ENCODE assay signal across 14 cellular contexts in genomic region chr7:966291-967069, GRCh38. TPM values are rescaled to one million over a fixed set of nuclear protein-coding genes. Genes with fewer than 3 reads are reported as not detected.
A peak's percentile ranks its signal among the peaks of the same experiment; 100 is the strongest.
DNase-seq lines count a peak whose midpoint lies in the region; ATAC-seq, FAIRE-seq and TF ChIP-seq lines count a peak whose summit lies in the region.
"Had no signal": no experiment of that assay in that cellular context is flagged by ENCODE, and none has a peak within 500 bp of the region (broad histone marks: within the 10 kb centered on the region; RNA-seq: fewer than 3 reads in every experiment).

No MANE protein-coding gene starts in this region.

- dilution Hi-C loops in mammary epithelial cell (cut with HindIII; ENCODE audit: low sequenced_read_pairs) = no loop called here

- TF ChIP-seq CTCF in mammary epithelial cell (conservative IDR thresholded peaks at IDR 0.05 in 1 of 2, IDR thresholded peaks at IDR 0.05 in 1 of 2; ENCODE audit: extremely low read depth in 1 of 2, insufficient read depth in 1 of 2, low read depth in 1 of 2, low read length in 2 of 2) = no peak
- TF ChIP-seq CTCF in MCF 10A (IDR thresholded peaks at IDR 0.05; ENCODE audit: unreplicated experiment) = no peak
- no peak for TF ChIP-seq CTCF in WTC11 (IDR thresholded peaks at IDR 0.05)
- TF ChIP-seq CTCF in kidney (IDR thresholded peaks at IDR 0.05; ENCODE audit: borderline replicate concordance, extremely low read depth, insufficient read depth) = no peak

- CTCF ChIA-PET in mammary epithelial cell (lab: Charles Lee; ENCODE audit: low non-redundant PET) (no interaction called here), MCF 10A (lab: Yijun Ruan, JAX) (interaction anchor here (1.2 kb wide), 1 partner anchor 27 kb away, joined by 3 read pairs; no protein-coding TSS in a partner anchor), WTC11 (lab: Charles Lee) (interaction anchor here (1.1 to 1.5 kb wide), 3 partner anchors 9 to 209 kb away, joined by 3 to 13 read pairs (median 4); no protein-coding TSS in a partner anchor)

- POLR2A ChIA-PET in MCF 10A (lab: Yijun Ruan, JAX) = interaction anchor here (0.7 to 1.7 kb wide), 3 partner anchors 8 to 21 kb away, joined by 3 read pairs; no protein-coding TSS in a partner anchor
- POLR2A ChIA-PET in WTC11 (lab: Charles Lee) = interaction anchor here (0.6 kb wide), 1 partner anchor 1534 kb away, joined by 5 read pairs; no protein-coding TSS in a partner anchor

- H3K4me1 ChIP-seq in mammary epithelial cell (ENCODE audit: insufficient read depth, low read length) (no peaks in the 10 kb centered on the region), kidney (ENCODE audit: control insufficient read depth in 1 of 2, insufficient read depth in 1 of 2, low read depth in 1 of 2, low read length in 2 of 2) (peaks cover 5 to 13% of the 10 kb centered on the region in 2 donors)

- H3K4me2 ChIP-seq in mammary epithelial cell (ENCODE audit: insufficient read depth, low read depth, low read length) = no peak overlapping the region

- H3K27me3 ChIP-seq in mammary epithelial cell (ENCODE audit: insufficient read depth, low read length) = no peaks in the 10 kb centered on the region

- H3K27ac ChIP-seq in mammary epithelial cell (ENCODE audit: insufficient read depth, low read depth, low read length) = no peak overlapping the region
- H3K27ac ChIP-seq in kidney (ENCODE audit: low read depth in 2 of 2, low read length in 2 of 2) = no peak overlapping the region

- peaks cover 63% of the 10 kb centered on the region for H3K36me3 Mint-ChIP-seq in MCF 10A (ENCODE audit: insufficient read depth, unreplicated experiment)
- H3K36me3 Mint-ChIP-seq in WTC11 = peaks cover 26% of the 10 kb centered on the region
- peaks cover 28 to 41% of the 10 kb centered on the region in 2 donors for H3K36me3 Mint-ChIP-seq in stimulated activated naive B cell treated with anti-CD40 and anti-IgM and Interleukin-4, amounts not matched to agents 10 μg/mL and 1 μg/mL and 100 μg/mL, for 72 hours

- H3K9me3 Mint-ChIP-seq in MCF 10A (ENCODE audit: unreplicated experiment) (no peaks in the 10 kb centered on the region), WTC11 (no peaks in the 10 kb centered on the region)
- H3K9me3 Mint-ChIP-seq in stimulated activated naive B cell treated with anti-CD40 and anti-IgM and Interleukin-4, amounts not matched to agents 10 μg/mL and 1 μg/mL and 100 μg/mL, for 72 hours = peaks cover 0 to 1% of the 10 kb centered on the region in 2 donors
- H3K9me3 Mint-ChIP-seq: naive thymus-derived CD8-positive, alpha-beta T cell had no signal

- no peak overlapping the region for H3K9ac ChIP-seq in mammary epithelial cell (ENCODE audit: insufficient read depth, low read length)
- H3K9ac ChIP-seq in kidney (ENCODE audit: low read length in 2 of 2) = no peak overlapping the region

- no peaks in the 10 kb centered on the region for H3K9me3 ChIP-seq in mammary epithelial cell (replicated peaks; ENCODE audit: insufficient read depth, low read length)
- no peaks in the 10 kb centered on the region for H3K9me3 ChIP-seq in kidney (ENCODE audit: control insufficient read depth in 1 of 2, low read length in 2 of 2)
- H3K9me3 ChIP-seq: stomach had no signal

- no peak for FAIRE-seq in kidney (lab: Jason Lieb, UNC)

- no peak for ATAC-seq in WTC11
- no peak for ATAC-seq in stimulated activated naive B cell treated with anti-CD40 and anti-IgM and Interleukin-4, amounts not matched to agents 10 μg/mL and 1 μg/mL and 100 μg/mL, for 72 hours (replicated peaks)
- no peak for ATAC-seq in left lobe of liver
- ATAC-seq: naive thymus-derived CD8-positive, alpha-beta T cell had no signal

- BruUV-seq in mammary epithelial cell (replicated peaks; lab: Mats Ljungman, UMichigan) = TSS peak; percentile 3
- BruUV-seq in MCF 10A (replicated peaks; lab: Mats Ljungman, UMichigan) = no TSS peak

- H3K4me1 Mint-ChIP-seq in MCF 10A (ENCODE audit: insufficient read depth, unreplicated experiment) (no peaks in the 10 kb centered on the region), WTC11 (peaks cover 6% of the 10 kb centered on the region; the same call in 1 of the 2 replicates)
- H3K4me1 Mint-ChIP-seq in stimulated activated naive B cell treated with anti-CD40 and anti-IgM and Interleukin-4, amounts not matched to agents 10 μg/mL and 1 μg/mL and 100 μg/mL, for 72 hours = peaks cover 31 to 66% of the 10 kb centered on the region in 2 donors

- in situ Hi-C loops in mammary epithelial cell (cut with MboI; ENCODE audit: low sequenced_read_pairs in 2 of 2) = no loop called here

- peaks cover 32% of the 10 kb centered on the region for H3K79me2 ChIP-seq in mammary epithelial cell (ENCODE audit: insufficient read depth, low read length)

- H3K27ac Mint-ChIP-seq in MCF 10A (ENCODE audit: low read depth, unreplicated experiment) (no peak overlapping the region), WTC11 (peak overlapping the region; percentile 93)
- H3K27ac Mint-ChIP-seq in stimulated activated naive B cell treated with anti-CD40 and anti-IgM and Interleukin-4, amounts not matched to agents 10 μg/mL and 1 μg/mL and 100 μg/mL, for 72 hours = peak overlapping the region; percentile 26

- 90% methylated on average over 21 of the region's 22 CpGs for WGBS in mammary epithelial cell (ENCODE audit: low coverage, missing lambda C conversion rate)

- no peak for DNase-seq in mammary epithelial cell
- no peak for DNase-seq in MCF 10A (ENCODE audit: unreplicated experiment)
- DNase-seq in WTC11 (ENCODE audit: low spot score) = no peak
- DNase-seq in kidney = peak; percentile 59
- no peak for DNase-seq in stimulated activated naive B cell treated with anti-CD40 and anti-IgM and Interleukin-4, amounts not matched to agents 10 μg/mL and 1 μg/mL and 100 μg/mL, for 72 hours
- no peak for DNase-seq in left lobe of liver (ENCODE audit: low spot score)
- DNase-seq in SKM-1 (lab: John Stamatoyannopoulos, UW; ENCODE audit: unreplicated experiment) = no peak
- DNase-seq in SW480 (ENCODE audit: low spot score) = no peak
- DNase-seq: activated gamma-delta T cell treated with Interleukin-2 at 50 U/mL for 16 hours, kidney glomerular epithelial cell, NCI-H1930, stomach had no signal

- intact Hi-C loops in mammary epithelial cell (cut with micrococcal nuclease) (no loop called here), MCF 10A (cut with micrococcal nuclease) (no loop called here), kidney (cut with DNase I) (no loop called here)

- H3K4me3 ChIP-seq in mammary epithelial cell (replicated peaks in 1 of 3; ENCODE audit: insufficient read depth in 1 of 3, low read depth in 2 of 3, low read length in 3 of 3) (no peak overlapping the region), kidney (ENCODE audit: low read length in 2 of 2) (no peak overlapping the region)
- H3K4me3 ChIP-seq: stomach had no signal

- no peaks in the 10 kb centered on the region for H3K27me3 Mint-ChIP-seq in MCF 10A (ENCODE audit: insufficient read depth, unreplicated experiment)
- no peaks in the 10 kb centered on the region for H3K27me3 Mint-ChIP-seq in WTC11 (ENCODE audit: low read depth)
- peaks cover 7 to 18% of the 10 kb centered on the region in 2 donors for H3K27me3 Mint-ChIP-seq in stimulated activated naive B cell treated with anti-CD40 and anti-IgM and Interleukin-4, amounts not matched to agents 10 μg/mL and 1 μg/mL and 100 μg/mL, for 72 hours

- H2AFZ ChIP-seq in mammary epithelial cell (ENCODE audit: low read depth, low read length) = no peak overlapping the region

- H3K36me3 ChIP-seq in mammary epithelial cell (ENCODE audit: insufficient read depth, low read length) = peaks cover 15% of the 10 kb centered on the region
- peaks cover 6 to 21% of the 10 kb centered on the region in 2 donors for H3K36me3 ChIP-seq in kidney (ENCODE audit: control insufficient read depth in 1 of 2, insufficient read depth in 2 of 2, low read length in 2 of 2)

- no peaks in the 10 kb centered on the region for H4K20me1 ChIP-seq in mammary epithelial cell (ENCODE audit: insufficient read depth, low read length)

- H3K4me3 Mint-ChIP-seq in MCF 10A (ENCODE audit: unreplicated experiment) (no peak overlapping the region), WTC11 (no peak overlapping the region)
- peak overlapping the region in 1 of 2 donors; percentile 33 for H3K4me3 Mint-ChIP-seq in stimulated activated naive B cell treated with anti-CD40 and anti-IgM and Interleukin-4, amounts not matched to agents 10 μg/mL and 1 μg/mL and 100 μg/mL, for 72 hours

TF ChIP-seq in WTC11, 78 proteins besides CTCF, POLR2A, EP300 and RAD21:
- TF ChIP-seq ZNF512 (CRISPR knock-in tag; IDR thresholded peaks at IDR 0.05; ENCODE audit: borderline replicate concordance) (no peak), JAZF1 (CRISPR knock-in tag; IDR thresholded peaks at IDR 0.05) (no peak), ZNF317 (CRISPR knock-in tag; IDR thresholded peaks at IDR 0.05; ENCODE audit: borderline replicate concordance, low read depth) (no peak), SP1 (CRISPR knock-in tag; conservative IDR thresholded peaks at IDR 0.05) (no peak)

RNA-seq across cellular contexts. Expression of gene COX19, which starts 8.9 kb away (rescaled TPM):
- total RNA-seq in mammary epithelial cell = 10 to 100 TPM; 11.2 to 15.9 TPM
- 4.5 TPM for polyA plus RNA-seq in mammary epithelial cell
- 1.9 TPM for polyA minus RNA-seq in mammary epithelial cell
- 14.7 and 16.5 TPM in 2 replicates for total RNA-seq in MCF 10A (2022)
- total RNA-seq in WTC11 (2021) = 10.2 to 13.2 TPM (median 10.4 TPM) in 3 replicates
- total RNA-seq in kidney = 14.7 TPM
- polyA plus RNA-seq in kidney (ENCODE audit: insufficient read depth, low read depth, low replicate concordance) = 4.8 TPM
- 5.2 TPM for total RNA-seq in left lobe of liver

RNA-seq across cellular contexts. Expression of gene ADAP1, which starts 12.0 kb away (rescaled TPM):
- 10 to 100 TPM; 11.0 to 21.4 TPM for total RNA-seq in mammary epithelial cell
- polyA plus RNA-seq in mammary epithelial cell = 9.3 TPM
- polyA minus RNA-seq in mammary epithelial cell = 31.4 TPM
- 7.0 and 10.5 TPM in 2 replicates for total RNA-seq in MCF 10A (2022)
- total RNA-seq in WTC11 (2021) = 4.3 to 7.2 TPM (median 4.5 TPM) in 3 replicates
- 48.2 TPM for total RNA-seq in kidney
- 36.4 TPM for polyA plus RNA-seq in kidney (ENCODE audit: insufficient read depth, low read depth, low replicate concordance)
- total RNA-seq in left lobe of liver = 2.8 TPM

RNA-seq across cellular contexts. Expression of gene CYP2W1, which starts 16.5 kb away (rescaled TPM):
- total RNA-seq in mammary epithelial cell (not detected), MCF 10A (2022) (not detected in 2 replicates), WTC11 (2021) (0.48 TPM in 1 of 3 replicates, not detected in the others), kidney (0.13 TPM), left lobe of liver (0.08 TPM)
- polyA plus RNA-seq in mammary epithelial cell (not detected), kidney (ENCODE audit: insufficient read depth, low read depth, low replicate concordance) (0.17 TPM)
- not detected for polyA minus RNA-seq in mammary epithelial cell
- total RNA-seq: A673; naive thymus-derived CD8-positive, alpha-beta T cell had no signal
- polyA plus RNA-seq: naive thymus-derived CD8-positive, alpha-beta T cell had no signal
